In the genomic region with DNA sequence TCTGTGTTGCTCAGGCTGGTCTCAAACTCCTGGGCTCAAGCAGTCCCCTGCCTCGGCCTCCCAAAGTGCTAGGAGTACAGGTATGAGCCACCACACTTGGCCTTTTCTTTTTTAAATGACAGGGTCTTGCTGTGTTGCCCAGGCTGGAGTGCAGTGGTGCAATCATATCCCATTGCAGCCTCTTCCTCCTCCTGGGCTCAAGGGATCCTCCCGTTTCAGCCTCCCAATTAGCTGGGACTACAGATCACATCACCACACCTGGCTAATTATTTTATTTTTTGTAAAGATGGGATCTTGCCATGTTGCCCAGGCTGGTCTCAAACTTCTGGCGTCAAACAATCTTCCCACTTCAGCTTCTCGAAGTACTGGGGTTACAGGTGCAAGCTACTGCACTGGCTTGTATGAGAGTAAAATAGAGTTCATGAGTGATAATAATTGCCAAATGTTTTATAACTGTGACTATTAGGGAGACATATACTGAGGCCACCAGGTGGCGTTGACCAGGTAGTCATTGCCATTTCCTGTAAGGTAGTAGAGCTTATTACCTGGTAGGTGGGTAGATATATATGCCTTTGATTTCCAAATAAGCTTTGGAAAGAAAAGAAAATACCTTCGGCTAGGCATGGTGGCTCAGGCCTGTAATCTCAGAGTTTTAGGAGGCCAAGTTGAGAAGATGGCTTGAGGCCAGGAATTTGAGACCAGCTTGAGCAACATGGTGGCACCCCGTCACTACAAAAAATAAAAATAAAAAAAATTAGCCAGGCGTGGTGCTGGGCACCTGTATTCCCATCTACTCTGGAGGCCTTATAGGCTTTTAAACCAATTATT, we compare ENCODE assay signal across 1 cellular context.
TF ChIP-seq lines count a peak whose summit lies in the region.

No MANE protein-coding gene starts in this region.

TF ChIP-seq in K562, 482 proteins besides CTCF, POLR2A, EP300 and RAD21 (continued from another document):
- TF ChIP-seq, protein P1, sequence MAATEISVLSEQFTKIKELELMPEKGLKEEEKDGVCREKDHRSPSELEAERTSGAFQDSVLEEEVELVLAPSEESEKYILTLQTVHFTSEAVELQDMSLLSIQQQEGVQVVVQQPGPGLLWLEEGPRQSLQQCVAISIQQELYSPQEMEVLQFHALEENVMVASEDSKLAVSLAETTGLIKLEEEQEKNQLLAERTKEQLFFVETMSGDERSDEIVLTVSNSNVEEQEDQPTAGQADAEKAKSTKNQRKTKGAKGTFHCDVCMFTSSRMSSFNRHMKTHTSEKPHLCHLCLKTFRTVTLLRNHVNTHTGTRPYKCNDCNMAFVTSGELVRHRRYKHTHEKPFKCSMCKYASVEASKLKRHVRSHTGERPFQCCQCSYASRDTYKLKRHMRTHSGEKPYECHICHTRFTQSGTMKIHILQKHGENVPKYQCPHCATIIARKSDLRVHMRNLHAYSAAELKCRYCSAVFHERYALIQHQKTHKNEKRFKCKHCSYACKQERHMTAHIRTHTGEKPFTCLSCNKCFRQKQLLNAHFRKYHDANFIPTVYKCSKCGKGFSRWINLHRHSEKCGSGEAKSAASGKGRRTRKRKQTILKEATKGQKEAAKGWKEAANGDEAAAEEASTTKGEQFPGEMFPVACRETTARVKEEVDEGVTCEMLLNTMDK (IDR thresholded peaks at IDR 0.05; ENCODE audit: borderline replicate concordance, insufficient read depth, low read depth, low read length, poor library complexity, severe bottlenecking), result peak; percentile 33
- peak in 1 of 3 experiments; percentile 28 for TF ChIP-seq YY1 (IDR thresholded peaks at IDR 0.05; ENCODE audit: borderline replicate concordance in 1 of 3, control insufficient read depth in 1 of 3, extremely low read depth in 1 of 3, insufficient read depth in 3 of 3, insufficient read length in 1 of 3, insufficient replicate concordance in 2 of 3, low read depth in 1 of 3, low read length in 2 of 3)
- no peak for TF ChIP-seq KDM5B (IDR thresholded peaks at IDR 0.05; ENCODE audit: insufficient replicate concordance, low read depth, low read length)
- TF ChIP-seq, protein P2, sequence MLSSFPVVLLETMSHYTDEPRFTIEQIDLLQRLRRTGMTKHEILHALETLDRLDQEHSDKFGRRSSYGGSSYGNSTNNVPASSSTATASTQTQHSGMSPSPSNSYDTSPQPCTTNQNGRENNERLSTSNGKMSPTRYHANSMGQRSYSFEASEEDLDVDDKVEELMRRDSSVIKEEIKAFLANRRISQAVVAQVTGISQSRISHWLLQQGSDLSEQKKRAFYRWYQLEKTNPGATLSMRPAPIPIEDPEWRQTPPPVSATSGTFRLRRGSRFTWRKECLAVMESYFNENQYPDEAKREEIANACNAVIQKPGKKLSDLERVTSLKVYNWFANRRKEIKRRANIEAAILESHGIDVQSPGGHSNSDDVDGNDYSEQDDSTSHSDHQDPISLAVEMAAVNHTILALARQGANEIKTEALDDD (IDR thresholded peaks at IDR 0.05), result peak; percentile 55; the same call in 1 of the 2 replicates
- TF ChIP-seq BCOR (IDR thresholded peaks at IDR 0.05), result peak; percentile 75
- peak; percentile 61 for TF ChIP-seq ZNF121 (CRISPR knock-in tag; conservative IDR thresholded peaks at IDR 0.05)
- TF ChIP-seq NFIC (IDR thresholded peaks at IDR 0.05), result peak; percentile 85
- TF ChIP-seq L3MBTL2 (IDR thresholded peaks at IDR 0.05), result no peak
- 0 out of 4 replicates have a peak, but pooled peaks of 1 of the 2 experiments have one; percentile 32 for TF ChIP-seq KDM1A (IDR thresholded peaks at IDR 0.05)
- TF ChIP-seq FOXA1 (IDR thresholded peaks at IDR 0.05; ENCODE audit: borderline replicate concordance), result no peak
- 0 out of 2 replicates have a peak, but pooled peaks have one; percentile 7 for TF ChIP-seq CEBPB (tag; IDR thresholded peaks at IDR 0.05)
